8 cellular contexts compared by ENCODE assay signal in the genomic region with DNA sequence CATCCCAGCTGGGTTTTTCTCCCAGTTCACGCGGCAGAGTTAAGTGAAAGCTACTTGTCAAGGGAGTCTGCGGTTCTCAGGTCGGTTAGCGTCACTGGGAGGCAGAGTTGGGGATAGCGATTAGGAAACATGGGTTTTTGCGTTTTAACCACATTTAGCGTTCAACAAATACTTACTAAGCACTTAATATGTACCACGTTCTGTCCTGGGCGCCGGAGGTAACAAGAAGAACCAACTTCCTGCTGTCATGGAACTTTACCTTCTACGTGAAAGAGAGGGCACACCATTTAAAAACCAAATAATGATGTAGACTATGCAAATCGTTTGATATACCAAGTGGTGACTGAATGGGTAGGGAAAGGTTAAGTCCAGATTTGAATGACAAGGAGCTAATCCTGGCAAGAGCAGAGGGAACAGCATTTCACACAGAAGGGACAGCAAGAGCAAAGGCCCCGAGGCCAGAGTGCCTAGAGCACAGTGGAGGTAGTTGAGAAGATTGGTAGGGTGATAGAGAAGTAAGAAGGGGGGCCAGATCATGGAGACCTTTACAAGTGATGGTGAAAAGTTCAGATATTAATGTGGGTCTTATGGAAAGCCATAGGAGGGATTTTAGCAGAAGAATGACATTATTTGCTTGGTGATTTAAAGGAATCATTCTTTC. TPM values are rescaled to one million over a fixed set of nuclear protein-coding genes. Genes with fewer than 3 reads are reported as not detected.
DNase-seq lines count a peak whose midpoint lies in the region; ATAC-seq and TF ChIP-seq lines count a peak whose summit lies in the region.

No MANE protein-coding gene starts in this region.

- no peaks in the 10 kb centered on the region for H3K36me3 Mint-ChIP-seq in endothelial cell (ENCODE audit: low read depth, unreplicated experiment)

- TF ChIP-seq POLR2A in Peyer's patch (IDR thresholded peaks at IDR 0.05) (no peak), ovary (IDR thresholded peaks at IDR 0.05) (no peak)

- DNase-seq in HFF-Myc (ENCODE audit: extremely low read depth, low read depth) (no peak), Peyer's patch (peak in 1 of 3 donors; percentile 38), endothelial cell (ENCODE audit: low spot score) (no peak), ovary (no peak), posterior cingulate gyrus (no peak), OCI-M1 (lab: John Stamatoyannopoulos, UW) (no peak)

- H3K9me3 Mint-ChIP-seq in endothelial cell (ENCODE audit: unreplicated experiment): no peaks in the 10 kb centered on the region

- ATAC-seq in GM18508 (IDR thresholded peaks at IDR 0.05; ENCODE audit: insufficient read depth, unreplicated experiment): peak; percentile 7
- no peak for ATAC-seq in HG03439 (IDR thresholded peaks at IDR 0.05; ENCODE audit: unreplicated experiment)

- intact Hi-C loops in ovary (cut with DNase I) (loop anchor here in 1 of 4 donors (5.0 kb wide), 1 partner anchor 78 kb away; a partner anchor contains a TSS), posterior cingulate gyrus (cut with DNase I) (loop anchor here (10.0 kb wide), 1 partner anchor 106 kb away; no protein-coding TSS in a partner anchor)

- H3K4me3 ChIP-seq in HFF-Myc (replicated peaks; ENCODE audit: low read depth, low read length) (peak overlapping the region; percentile 90), Peyer's patch (peak overlapping the region; percentile 47 to 79 (median 68)), ovary (peak overlapping the region; percentile 51)

- no peaks in the 10 kb centered on the region for H3K27me3 Mint-ChIP-seq in endothelial cell (ENCODE audit: unreplicated experiment)

- peak overlapping the region; percentile 85 for H3K27ac Mint-ChIP-seq in endothelial cell (ENCODE audit: unreplicated experiment)

- no peak for TF ChIP-seq EP300 in ovary (IDR thresholded peaks at IDR 0.05)

- peaks cover 14% of the 10 kb centered on the region for H3K4me1 Mint-ChIP-seq in endothelial cell (ENCODE audit: unreplicated experiment)

- H3K27me3 ChIP-seq in Peyer's patch: no peaks in the 10 kb centered on the region
- no peaks in the 10 kb centered on the region for H3K27me3 ChIP-seq in ovary

- 2 to 4% (median 3%) methylated on average over 14 of the region's 14 CpGs for WGBS in ovary, 3 donors

- H3K4me3 Mint-ChIP-seq in endothelial cell (ENCODE audit: unreplicated experiment): peak overlapping the region; percentile 92

- peaks cover 0 to 21% (median 0%) of the 10 kb centered on the region in 3 donors for H3K36me3 ChIP-seq in Peyer's patch
- no peaks in the 10 kb centered on the region for H3K36me3 ChIP-seq in ovary

- TF ChIP-seq CTCF in HFF-Myc (IDR thresholded peaks at IDR 0.05; ENCODE audit: low read depth, low read length, missing control alignments) (no peak), Peyer's patch (IDR thresholded peaks at IDR 0.05) (no peak), endothelial cell (IDR thresholded peaks at IDR 0.05; ENCODE audit: unreplicated experiment) (no peak), ovary (IDR thresholded peaks at IDR 0.05) (no peak)

- H3K27ac ChIP-seq in Peyer's patch (peak overlapping the region; percentile 85 to 95 (median 91)), ovary (peak overlapping the region; percentile 18 to 73)

- H3K4me1 ChIP-seq in Peyer's patch: peaks cover 0 to 32% (median 5%) of the 10 kb centered on the region in 4 donors
- peaks cover 5% of the 10 kb centered on the region for H3K4me1 ChIP-seq in ovary (ENCODE audit: insufficient read depth)

- no peaks in the 10 kb centered on the region for H3K9me3 ChIP-seq in Peyer's patch
- H3K9me3 ChIP-seq in ovary: no peaks in the 10 kb centered on the region

RNA-seq across cellular contexts. Expression of a gene that starts 0.7 kb away (rescaled TPM):
- total RNA-seq in Peyer's patch: 10 to 100 TPM in 2 of 4 donors, 1 to 10 TPM in 2; 5.5 to 19.0 (median 10.1) TPM
- total RNA-seq in endothelial cell (ENCODE audit: unreplicated experiment): 12.6 TPM
- total RNA-seq in ovary: 10 to 100 TPM; 11.2 to 33.2 (median 18.5) TPM
- 10 to 100 TPM; 11.7 to 17.3 TPM for polyA plus RNA-seq in ovary

RNA-seq across cellular contexts. Expression of a gene that starts 0.8 kb away (rescaled TPM):
- total RNA-seq in Peyer's patch (not detected), endothelial cell (ENCODE audit: unreplicated experiment) (not detected), ovary (not detected)
- polyA plus RNA-seq in ovary: not detected
